ENCODE assay signal across 8 cellular contexts in genomic region chr5:56817306-56817986, GRCh38. TPM values are rescaled to one million over a fixed set of nuclear protein-coding genes. Genes with fewer than 3 reads are reported as not detected.
DNase-seq lines count a peak whose midpoint lies in the region; ATAC-seq and TF ChIP-seq lines count a peak whose summit lies in the region.

No MANE protein-coding gene starts in this region.

- H3K9ac ChIP-seq in KMS-11 = peak overlapping the region; percentile 80
- H3K9ac ChIP-seq in colonic mucosa (ENCODE audit: low read depth in 2 of 2, low read length in 2 of 2) = peak overlapping the region; percentile 93 to 94

- intact Hi-C loops in colonic mucosa (cut with DNase I) = no loop called here

- peak overlapping the region; percentile 58 for H3K4me3 ChIP-seq in BJ (ENCODE audit: low read depth, low read length)
- no peak overlapping the region for H3K4me3 ChIP-seq in KMS-11 (IDR thresholded peaks at IDR 0.05; ENCODE audit: insufficient read depth, low read depth, low read length)
- H3K4me3 ChIP-seq in colonic mucosa = peak overlapping the region; percentile 92

- ATAC-seq in HG02852 (IDR thresholded peaks at IDR 0.05; ENCODE audit: unreplicated experiment) = no peak

- H3K9me3 ChIP-seq in colonic mucosa = no peaks in the 10 kb centered on the region

- peaks cover 17% of the 10 kb centered on the region for H3K27me3 Mint-ChIP-seq in nephron (ENCODE audit: low read depth)

- H3K27ac ChIP-seq in KMS-11 (peak overlapping the region; percentile 85), colonic mucosa (peak overlapping the region; percentile 93)

- peak overlapping the region; percentile 50 for H2AFZ ChIP-seq in KMS-11 (ENCODE audit: low read depth)

- CTCF ChIA-PET in BJ (lab: Yijun Ruan, JAX) = no interaction called here

- TF ChIP-seq CTCF in BJ (IDR thresholded peaks at IDR 0.05; ENCODE audit: insufficient read depth, low read depth, low read length) (no peak), KMS-11 (conservative IDR thresholded peaks at IDR 0.05; ENCODE audit: low read depth, low read length) (no peak), colonic mucosa (IDR thresholded peaks at IDR 0.05) (no peak), nephron (IDR thresholded peaks at IDR 0.05; ENCODE audit: unreplicated experiment in 3 of 3) (no peak)

- H3K4me2 ChIP-seq in KMS-11 = peak overlapping the region; percentile 56

- peaks cover 36% of the 10 kb centered on the region for H3K4me1 Mint-ChIP-seq in nephron

- H3K9me3 Mint-ChIP-seq in nephron = no peaks in the 10 kb centered on the region

- peaks cover 9% of the 10 kb centered on the region for H3K36me3 Mint-ChIP-seq in nephron (ENCODE audit: low read depth)

- H3K4me1 ChIP-seq in KMS-11 (ENCODE audit: low read depth, poor library complexity, severe bottlenecking) (peaks cover 45% of the 10 kb centered on the region), colonic mucosa (peaks cover 3% of the 10 kb centered on the region)

- POLR2A ChIA-PET in BJ (lab: Charles Lee) = no interaction called here

- H3K4me3 Mint-ChIP-seq in nephron = peak overlapping the region; percentile 90 to 96 (median 91)

- H3K36me3 ChIP-seq in BJ (ENCODE audit: control insufficient read depth, insufficient read depth, low read length) (no peaks in the 10 kb centered on the region), KMS-11 (ENCODE audit: insufficient read depth) (no peaks in the 10 kb centered on the region), colonic mucosa (no peaks in the 10 kb centered on the region)

- H3K27me3 ChIP-seq in BJ (ENCODE audit: control insufficient read depth, insufficient read depth, low read length) (peaks cover 4% of the 10 kb centered on the region), KMS-11 (ENCODE audit: insufficient read depth, low read depth) (no peaks in the 10 kb centered on the region), colonic mucosa (no peaks in the 10 kb centered on the region)

- H4K20me1 ChIP-seq in KMS-11 (ENCODE audit: insufficient read depth) = peaks cover 9% of the 10 kb centered on the region

- peaks cover 65% of the 10 kb centered on the region for H3K79me2 ChIP-seq in KMS-11 (ENCODE audit: insufficient read depth, low read depth)

- peak overlapping the region; percentile 92 to 98 (median 97) for H3K27ac Mint-ChIP-seq in nephron

- DNase-seq in BJ (ENCODE audit: low read depth) (no peak), colonic mucosa (no peak), NCI-H146 treated with DMSO at 0.1 percent for 48 hours (lab: John Stamatoyannopoulos, UW; ENCODE audit: unreplicated experiment) (no peak), GM03348 (ENCODE audit: low spot score) (no peak)
- no peak for DNase-seq in activated effector memory CD4-positive, alpha-beta T cell treated with Interleukin-2 at 50 U/mL for 16 hours

RNA-seq across cellular contexts. Expression of gene MAP3K1, which starts 2.1 kb away (rescaled TPM):
- polyA plus RNA-seq in BJ (2011; rRNA removed) = 4.3 and 6.9 TPM in 2 replicates
- polyA minus RNA-seq in BJ (2011; rRNA and poly(A)+ RNA removed) = 10.7 and 11.4 TPM in 2 replicates
- total RNA-seq in colonic mucosa = 10 to 100 TPM; 12.2 to 12.6 TPM
